Comparison of ENCODE assay signal across 27 cellular contexts in genomic region chr1:114076308-114076707, GRCh38.
A peak's percentile ranks its signal among the peaks of the same experiment; 100 is the strongest.
DNase-seq lines count a peak whose midpoint lies in the region; ATAC-seq and TF ChIP-seq lines count a peak whose summit lies in the region.
"Had no signal": no experiment of that assay in that cellular context is flagged by ENCODE, and none has a peak within 500 bp of the region (broad histone marks: within the 10 kb centered on the region; RNA-seq: fewer than 3 reads in every experiment).

No MANE protein-coding gene starts in this region.

- peaks cover 74% of the 10 kb centered on the region for H3K4me1 Mint-ChIP-seq in WTC11
- no peaks in the 10 kb centered on the region for H3K4me1 Mint-ChIP-seq in mesothelial cell of epicardium
- H3K4me1 Mint-ChIP-seq: activated naive CD8-positive, alpha-beta T cell treated with anti-CD3 and anti-CD28 coated beads, Interleukin-2, amount 50 U/mL, for 24 hours had no signal

- TF ChIP-seq CTCF in WTC11 (IDR thresholded peaks at IDR 0.05) = no peak
- no peak for TF ChIP-seq CTCF in osteoblast (IDR thresholded peaks at IDR 0.05; ENCODE audit: extremely low read depth, low read depth, low read length)
- TF ChIP-seq CTCF in mesothelial cell of epicardium (IDR thresholded peaks at IDR 0.05; ENCODE audit: unreplicated experiment) = no peak

- POLR2A ChIA-PET in WTC11 (lab: Charles Lee) = interaction anchor here (1.7 kb wide), 1 partner anchor 13 kb away, joined by 4 read pairs; no protein-coding TSS in a partner anchor

- peak; percentile 38 for ATAC-seq in GM18498 (IDR thresholded peaks at IDR 0.05; ENCODE audit: unreplicated experiment)
- ATAC-seq in HG02798 (IDR thresholded peaks at IDR 0.05; ENCODE audit: poor library complexity, unreplicated experiment) = peak; percentile 42
- ATAC-seq in WTC11 = peak; percentile 44
- ATAC-seq in GM21526 (IDR thresholded peaks at IDR 0.05; ENCODE audit: low FRiP score, unreplicated experiment) = no peak
- ATAC-seq: activated naive CD8-positive, alpha-beta T cell treated with anti-CD3 and anti-CD28 coated beads, Interleukin-2, amount 50 U/mL, for 24 hours; activated T-cell treated with anti-CD3 and anti-CD28 coated beads, Interleukin-2, amount 50 U/mL, for 72 hours; CD8-positive, alpha-beta T cell; HepG2; lower lobe of right lung; naive thymus-derived CD8-positive, alpha-beta T cell; Right ventricle myocardium inferior had no signal

- H3K27me3 Mint-ChIP-seq in WTC11 (ENCODE audit: low read depth) (peaks cover 14% of the 10 kb centered on the region), mesothelial cell of epicardium (ENCODE audit: low read depth) (peaks cover 6% of the 10 kb centered on the region)
- H3K27me3 Mint-ChIP-seq: activated CD4-positive, alpha-beta memory T cell treated with anti-CD3 and anti-CD28 coated beads for 36 hours had no signal

- CTCF ChIA-PET in WTC11 (lab: Charles Lee) = interaction anchor here (1.0 to 1.9 kb wide), 2 partner anchors 16 to 97 kb away, joined by 3 to 6 read pairs; partner anchors contain the start of gene OLFML3

- no peaks in the 10 kb centered on the region for H3K27me3 ChIP-seq in iPS-20b (ENCODE audit: insufficient read depth, low read length)
- peaks cover 14% of the 10 kb centered on the region for H3K27me3 ChIP-seq in osteoblast (ENCODE audit: insufficient read depth, low read length)
- no peaks in the 10 kb centered on the region for H3K27me3 ChIP-seq in MG63
- H3K27me3 ChIP-seq: tibial artery had no signal

- H3K4me2 ChIP-seq in osteoblast (ENCODE audit: insufficient read depth, low read length) = no peak overlapping the region

- H3K9me3 Mint-ChIP-seq in WTC11 = peaks cover 29% of the 10 kb centered on the region
- peaks cover 15% of the 10 kb centered on the region for H3K9me3 Mint-ChIP-seq in mesothelial cell of epicardium
- H3K9me3 Mint-ChIP-seq: activated naive CD8-positive, alpha-beta T cell treated with anti-CD3 and anti-CD28 coated beads, Interleukin-2, amount 50 U/mL, for 24 hours had no signal

- peaks cover 20% of the 10 kb centered on the region for H3K9me3 ChIP-seq in iPS-20b (ENCODE audit: insufficient read depth, low read depth, low read length)
- peaks cover 7% of the 10 kb centered on the region for H3K9me3 ChIP-seq in osteoblast (ENCODE audit: low read depth, low read length)
- H3K9me3 ChIP-seq in MG63 = peaks cover 16% of the 10 kb centered on the region

- H3K4me1 ChIP-seq in iPS-20b (ENCODE audit: insufficient read depth, low read length) (peaks cover 38% of the 10 kb centered on the region), osteoblast (ENCODE audit: insufficient read depth, low read length) (no peaks in the 10 kb centered on the region)

- no peak overlapping the region for H2AFZ ChIP-seq in osteoblast (ENCODE audit: low read length)
- H2AFZ ChIP-seq: GM23248 had no signal

- H3K27ac Mint-ChIP-seq in WTC11 (peak overlapping the region; percentile 95), mesothelial cell of epicardium (no peak overlapping the region)
- H3K27ac Mint-ChIP-seq: activated CD4-positive, alpha-beta memory T cell treated with anti-CD3 and anti-CD28 coated beads for 36 hours; activated naive CD8-positive, alpha-beta T cell treated with anti-CD3 and anti-CD28 coated beads, Interleukin-2, amount 50 U/mL, for 24 hours; CD8-positive, alpha-beta T cell; endodermal cell had no signal

- H3K4me3 Mint-ChIP-seq in WTC11 (no peak overlapping the region), mesothelial cell of epicardium (no peak overlapping the region)
- H3K4me3 Mint-ChIP-seq: activated CD4-positive, alpha-beta memory T cell treated with anti-CD3 and anti-CD28 coated beads for 36 hours; activated naive CD8-positive, alpha-beta T cell treated with anti-CD3 and anti-CD28 coated beads, Interleukin-2, amount 50 U/mL, for 24 hours; activated T-cell treated with anti-CD3 and anti-CD28 coated beads, Interleukin-2, amount 50 U/mL, for 72 hours; CD8-positive, alpha-beta T cell; endodermal cell; naive thymus-derived CD8-positive, alpha-beta T cell had no signal

- peak overlapping the region; percentile 55; the same call in 1 of the 2 replicates for H3K9ac ChIP-seq in iPS-20b (ENCODE audit: low read depth, low read length)
- H3K9ac ChIP-seq: GM23248 had no signal

- no peaks in the 10 kb centered on the region for H3K79me2 ChIP-seq in osteoblast (ENCODE audit: insufficient read depth, low read length)

- H3K36me3 ChIP-seq in iPS-20b (ENCODE audit: insufficient read depth, low read depth, low read length) (peaks cover 3% of the 10 kb centered on the region; the same call in 1 of the 2 replicates), osteoblast (ENCODE audit: insufficient read depth, low read length) (no peaks in the 10 kb centered on the region), MG63 (no peaks in the 10 kb centered on the region)
- H3K36me3 ChIP-seq: cardiac muscle cell, lower lobe of right lung, tibial artery had no signal

- DNase-seq in WTC11 (ENCODE audit: low spot score) (no peak), osteoblast (ENCODE audit: insufficient read length, low spot score, missing footprints) (no peak), MG63 (no peak), mesothelial cell of epicardium (ENCODE audit: low spot score in 2 of 2, unreplicated experiment in 2 of 2) (no peak)
- DNase-seq: activated CD4-positive, alpha-beta memory T cell treated with anti-CD3 and anti-CD28 coated beads for 36 hours; activated CD4-positive, alpha-beta T cell treated with anti-CD3 and anti-CD28 coated beads for 1 hour; activated naive CD8-positive, alpha-beta T cell treated with anti-CD3 and anti-CD28 coated beads, Interleukin-2, amount 50 U/mL, for 24 hours; activated T-cell treated with anti-CD3 and anti-CD28 coated beads, Interleukin-2, amount 50 U/mL, for 72 hours; CD8-positive, alpha-beta T cell; DMS 273 treated with DMSO at 0.1 percent for 48 hours; GM23248; lower lobe of right lung; naive thymus-derived CD8-positive, alpha-beta T cell; NCI-H1048; NCI-H1930; occipital lobe; stimulated activated CD4-positive, alpha-beta T cell treated with anti-CD3 and anti-CD28 coated beads, Interleukin-4, amount 100 ng/mL, for 24 hours; tibial artery had no signal

- peak overlapping the region; percentile 16 for H3K27ac ChIP-seq in iPS-20b (ENCODE audit: low read length)
- no peak overlapping the region for H3K27ac ChIP-seq in osteoblast (ENCODE audit: low read depth, low read length)
- H3K27ac ChIP-seq: cardiac muscle cell, GM23248, HL-60, lower lobe of right lung, tibial artery had no signal

- no peaks in the 10 kb centered on the region for H4K20me1 ChIP-seq in osteoblast (ENCODE audit: insufficient read depth, low read length)

- H3K4me3 ChIP-seq in iPS-20b (ENCODE audit: low read length) (peak overlapping the region; percentile 16; the same call in 1 of the 2 replicates), osteoblast (ENCODE audit: insufficient read depth, low read length) (no peak overlapping the region), MG63 (no peak overlapping the region)
- H3K4me3 ChIP-seq: cardiac muscle cell, GM23248, lower lobe of right lung, tibial artery had no signal

- H3K36me3 Mint-ChIP-seq in WTC11 (peaks cover 28% of the 10 kb centered on the region), mesothelial cell of epicardium (no peaks in the 10 kb centered on the region)
- H3K36me3 Mint-ChIP-seq: activated CD4-positive, alpha-beta memory T cell treated with anti-CD3 and anti-CD28 coated beads for 36 hours; CD8-positive, alpha-beta T cell had no signal

TF ChIP-seq in WTC11, 78 proteins besides CTCF, POLR2A, EP300 and RAD21 (continues in another document):
- TF ChIP-seq KAT7 (CRISPR knock-in tag; IDR thresholded peaks at IDR 0.05; ENCODE audit: borderline replicate concordance) (no peak), ZNF512 (CRISPR knock-in tag; IDR thresholded peaks at IDR 0.05; ENCODE audit: borderline replicate concordance) (no peak), HMGA2 (CRISPR knock-in tag; IDR thresholded peaks at IDR 0.05) (no peak), SOX15 (CRISPR knock-in tag; IDR thresholded peaks at IDR 0.05) (no peak), CREM (CRISPR knock-in tag; IDR thresholded peaks at IDR 0.05) (no peak), ZNF138 (CRISPR knock-in tag; conservative IDR thresholded peaks at IDR 0.05) (no peak), ZNF232 (CRISPR knock-in tag; IDR thresholded peaks at IDR 0.05) (no peak), FOXK1 (CRISPR knock-in tag; IDR thresholded peaks at IDR 0.05) (no peak), JUN (CRISPR knock-in tag; IDR thresholded peaks at IDR 0.05) (no peak), ZNF671 (CRISPR knock-in tag; IDR thresholded peaks at IDR 0.05) (no peak)
- TF ChIP-seq, protein P1, sequence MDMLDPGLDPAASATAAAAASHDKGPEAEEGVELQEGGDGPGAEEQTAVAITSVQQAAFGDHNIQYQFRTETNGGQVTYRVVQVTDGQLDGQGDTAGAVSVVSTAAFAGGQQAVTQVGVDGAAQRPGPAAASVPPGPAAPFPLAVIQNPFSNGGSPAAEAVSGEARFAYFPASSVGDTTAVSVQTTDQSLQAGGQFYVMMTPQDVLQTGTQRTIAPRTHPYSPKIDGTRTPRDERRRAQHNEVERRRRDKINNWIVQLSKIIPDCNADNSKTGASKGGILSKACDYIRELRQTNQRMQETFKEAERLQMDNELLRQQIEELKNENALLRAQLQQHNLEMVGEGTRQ (CRISPR knock-in tag; IDR thresholded peaks at IDR 0.05) = no peak
- TF ChIP-seq, protein P2, sequence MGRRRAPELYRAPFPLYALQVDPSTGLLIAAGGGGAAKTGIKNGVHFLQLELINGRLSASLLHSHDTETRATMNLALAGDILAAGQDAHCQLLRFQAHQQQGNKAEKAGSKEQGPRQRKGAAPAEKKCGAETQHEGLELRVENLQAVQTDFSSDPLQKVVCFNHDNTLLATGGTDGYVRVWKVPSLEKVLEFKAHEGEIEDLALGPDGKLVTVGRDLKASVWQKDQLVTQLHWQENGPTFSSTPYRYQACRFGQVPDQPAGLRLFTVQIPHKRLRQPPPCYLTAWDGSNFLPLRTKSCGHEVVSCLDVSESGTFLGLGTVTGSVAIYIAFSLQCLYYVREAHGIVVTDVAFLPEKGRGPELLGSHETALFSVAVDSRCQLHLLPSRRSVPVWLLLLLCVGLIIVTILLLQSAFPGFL (CRISPR knock-in tag; IDR thresholded peaks at IDR 0.05; ENCODE audit: borderline replicate concordance) = no peak
